ENCODE assay signal across 20 cellular contexts in the genomic region with DNA sequence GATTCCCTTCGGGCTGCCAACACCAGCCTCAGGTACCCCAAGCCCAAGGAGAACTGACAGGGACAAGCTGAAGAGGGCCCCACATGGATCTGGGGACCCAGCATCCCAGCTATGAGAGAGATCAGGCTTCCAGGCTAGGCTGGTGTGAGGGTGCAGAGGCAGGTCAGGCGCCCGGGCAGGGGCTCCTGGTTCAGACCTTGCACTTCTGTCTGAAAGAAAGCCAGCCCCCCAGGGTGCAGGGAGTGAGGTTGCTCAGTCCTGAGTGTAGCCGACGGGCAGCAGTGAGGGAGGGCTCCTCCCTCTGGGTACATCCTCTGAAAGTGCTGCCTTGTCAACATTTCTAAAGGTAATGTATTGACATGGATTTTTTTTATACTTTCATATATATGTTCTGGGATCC. TPM values are rescaled to one million over a fixed set of nuclear protein-coding genes. Genes with fewer than 3 reads are reported as not detected.
DNase-seq lines count a peak whose midpoint lies in the region; ATAC-seq and TF ChIP-seq lines count a peak whose summit lies in the region.
"Had no signal": no experiment of that assay in that cellular context is flagged by ENCODE, and none has a peak within 500 bp of the region (broad histone marks: within the 10 kb centered on the region; RNA-seq: fewer than 3 reads in every experiment).

No MANE protein-coding gene starts in this region.

- H2BK15ac ChIP-seq in neuronal stem cell (ENCODE audit: low read length) = no peak overlapping the region

- H3K14ac ChIP-seq in neuronal stem cell (ENCODE audit: low read length) = no peak overlapping the region

- H2BK12ac ChIP-seq in neuronal stem cell (ENCODE audit: low read length) = no peak overlapping the region

- peaks cover 0 to 10% (median 0%) of the 10 kb centered on the region in 3 experiments for H3K27me3 ChIP-seq in neuronal stem cell (ENCODE audit: control insufficient read depth in 3 of 3, insufficient read depth in 3 of 3, low read depth in 1 of 3, low read length in 3 of 3)
- H3K27me3 ChIP-seq in spleen (replicated peaks in 1 of 7) = peaks cover 0 to 59% (median 0%) of the 10 kb centered on the region in 7 donors
- no peaks in the 10 kb centered on the region for H3K27me3 ChIP-seq in A673 (replicated peaks; ENCODE audit: insufficient read depth, low read depth, low read length, poor library complexity)
- H3K27me3 ChIP-seq: BE2C, BLaER1 had no signal

- CTCF ChIA-PET in A673 (lab: Charles Lee) = no interaction called here

- TF ChIP-seq POLR2A in spleen (IDR thresholded peaks at IDR 0.05) = no peak

- H3K4me2 ChIP-seq in neuronal stem cell (ENCODE audit: insufficient read depth, low read length, poor library complexity, severe bottlenecking) = no peak overlapping the region
- H3K4me2 ChIP-seq: A549, BLaER1 had no signal

- H3K4ac ChIP-seq in neuronal stem cell (ENCODE audit: low read length) = no peak overlapping the region

- no peak overlapping the region for H4K8ac ChIP-seq in neuronal stem cell (ENCODE audit: low read depth, low read length)

- TF ChIP-seq CTCF in spleen (IDR thresholded peaks at IDR 0.05 in 8 of 11, conservative IDR thresholded peaks at IDR 0.05 in 3 of 11) (no peak), A673 (conservative IDR thresholded peaks at IDR 0.05; ENCODE audit: low read depth, low read length) (no peak)

- no peak for ATAC-seq in HG03095 (IDR thresholded peaks at IDR 0.05; ENCODE audit: unreplicated experiment)
- ATAC-seq: A549 had no signal

- no peak overlapping the region for H2AK5ac ChIP-seq in neuronal stem cell (ENCODE audit: low read depth, low read length)

- H3K27ac ChIP-seq in neuronal stem cell (replicated peaks; ENCODE audit: low read length) (no peak overlapping the region), spleen (no peak overlapping the region), A673 (ENCODE audit: low read depth, low read length, poor library complexity, severe bottlenecking) (no peak overlapping the region)
- H3K27ac ChIP-seq: 22Rv1, BLaER1 had no signal

- no peak overlapping the region for H3K9ac ChIP-seq in neuronal stem cell (ENCODE audit: low read depth, low read length, poor library complexity)
- H3K9ac ChIP-seq: BLaER1 had no signal

- H3K23ac ChIP-seq in neuronal stem cell (ENCODE audit: low read depth, low read length, poor library complexity) = no peak overlapping the region

- H2BK5ac ChIP-seq in neuronal stem cell (ENCODE audit: low read length) = no peak overlapping the region

- H3K79me1 ChIP-seq in neuronal stem cell (ENCODE audit: low read depth, low read length) = no peaks in the 10 kb centered on the region

- no peaks in the 10 kb centered on the region for H3K4me1 ChIP-seq in neuronal stem cell (ENCODE audit: control insufficient read depth in 2 of 2, insufficient read depth in 1 of 2, low read depth in 1 of 2, low read length in 2 of 2)
- H3K4me1 ChIP-seq in spleen = no peaks in the 10 kb centered on the region
- peaks cover 10% of the 10 kb centered on the region for H3K4me1 ChIP-seq in A673 (ENCODE audit: insufficient read depth, low read length, poor library complexity, severe bottlenecking)
- H3K4me1 ChIP-seq: BE2C, Caco-2 had no signal

- no peak overlapping the region for H4K91ac ChIP-seq in neuronal stem cell (ENCODE audit: low read depth, low read length, poor library complexity)

- no peak overlapping the region for H3K4me3 ChIP-seq in neuronal stem cell (ENCODE audit: low read length in 2 of 2)
- H3K4me3 ChIP-seq in spleen = no peak overlapping the region
- no peak overlapping the region for H3K4me3 ChIP-seq in A673 (ENCODE audit: low read depth, low read length, poor library complexity, severe bottlenecking)
- H3K4me3 ChIP-seq: A549, BLaER1 had no signal

- H3K9me3 ChIP-seq in neuronal stem cell (replicated peaks in 1 of 2; ENCODE audit: control insufficient read depth in 2 of 2, insufficient read depth in 1 of 2, low read depth in 1 of 2, low read length in 2 of 2) (peaks cover 0 to 2% of the 10 kb centered on the region in 2 donors), spleen (peaks cover 0 to 5% (median 3%) of the 10 kb centered on the region in 8 donors), A673 (ENCODE audit: low read depth, low read length, poor library complexity, severe bottlenecking) (no peaks in the 10 kb centered on the region)
- H3K9me3 ChIP-seq: BE2C, Caco-2 had no signal

- no peaks in the 10 kb centered on the region for H3K36me3 ChIP-seq in neuronal stem cell (replicated peaks in 1 of 2; ENCODE audit: control insufficient read depth in 2 of 2, insufficient read depth in 2 of 2, low read length in 2 of 2)
- H3K36me3 ChIP-seq in spleen = no peaks in the 10 kb centered on the region
- no peaks in the 10 kb centered on the region for H3K36me3 ChIP-seq in A673 (ENCODE audit: insufficient read depth, low read length, poor library complexity, severe bottlenecking)
- H3K36me3 ChIP-seq: BE2C, BLaER1 had no signal

- H3K18ac ChIP-seq in neuronal stem cell (ENCODE audit: low read length) = peak overlapping the region; percentile 25

- no TSS peak for BruUV-seq in A673 (replicated peaks; lab: Mats Ljungman, UMichigan)

- H2AFZ ChIP-seq in neuronal stem cell (ENCODE audit: low read length) = no peak overlapping the region

- intact Hi-C loops in spleen (cut with DNase I; ENCODE audit: low total_unique reads) = no loop called here
- intact Hi-C loops in A673 (cut with micrococcal nuclease; ENCODE audit: unreplicated experiment) = no loop called here

- no peak overlapping the region for H2BK120ac ChIP-seq in neuronal stem cell (ENCODE audit: low read depth, low read length)

- POLR2A ChIA-PET in A673 (lab: Charles Lee; ENCODE audit: low non-redundant PET) = no interaction called here

- WGBS in neuronal stem cell (ENCODE audit: extremely low coverage in 2 of 2, insufficient read length in 2 of 2, insufficient replicate concordance in 1 of 2), 2 donors = no CpG with 5 or more reads among the region's 5 CpGs
- 73 to 83% (median 82%) methylated on average over 5 of the region's 5 CpGs for WGBS in spleen, 5 donors

- peak; percentile 41 for DNase-seq in activated effector memory CD4-positive, alpha-beta T cell treated with anti-CD3 and anti-CD28 coated beads, Interleukin-2, amount 50 U/mL, for 16 hours
- DNase-seq in activated effector memory CD4-positive, alpha-beta T cell treated with Interleukin-2 at 50 U/mL for 16 hours = no peak
- DNase-seq in neuronal stem cell (ENCODE audit: low spot score) (no peak), spleen (peak; percentile 61), A673 (ENCODE audit: low spot score) (no peak), KG1 (lab: John Stamatoyannopoulos, UW) (no peak)
- DNase-seq: ACHN; BE2C; C1 segment of cervical spinal cord; Caco-2; Calu3; CD4-positive, alpha-beta memory T cell; CD4-positive, CD25-positive, alpha-beta regulatory T cell; DMS79 treated with DMSO at 0.1 percent for 48 hours; GF-D8 had no signal

RNA-seq across cellular contexts. Expression of a gene that starts 33.1 kb away (rescaled TPM):
- 0.14 TPM for polyA plus RNA-seq in neuronal stem cell (2013, experiment 1 of 2)
- polyA plus RNA-seq in neuronal stem cell (2013, experiment 2 of 2) = 0.08 TPM
- total RNA-seq in spleen (1 to 10 TPM in 2 of 7 donors, under 1 TPM in 2, not detected in 3; 0.25 to 1.2 (median 0.65) TPM), A673 (2021) (0.32 and 0.70 TPM in 2 replicates)
- polyA plus RNA-seq in spleen = under 1 TPM; 0.16 to 0.91 (median 0.57) TPM
- total RNA-seq: Calu3; CD4-positive, alpha-beta memory T cell; CD4-positive, CD25-positive, alpha-beta regulatory T cell had no signal
- polyA plus RNA-seq: CD14-positive monocyte; CD4-positive, alpha-beta memory T cell; CD4-positive, CD25-positive, alpha-beta regulatory T cell had no signal

Comparison
In these comparisons a context has a peak if more than half of its experiments do, and no peak if none do; other contexts are left out.
1. DNase-seq: peak in activated effector memory CD4-positive, alpha-beta T cell treated with anti-CD3 and anti-CD28 coated beads, Interleukin-2, amount 50 U/mL, for 16 hours (single experiment) and spleen (single experiment); none in activated effector memory CD4-positive, alpha-beta T cell treated with Interleukin-2 at 50 U/mL for 16 hours (single experiment), neuronal stem cell (single experiment), A673 (single experiment) and KG1 (single experiment).